ENCODE assay signal across 15 cellular contexts in the genomic region with DNA sequence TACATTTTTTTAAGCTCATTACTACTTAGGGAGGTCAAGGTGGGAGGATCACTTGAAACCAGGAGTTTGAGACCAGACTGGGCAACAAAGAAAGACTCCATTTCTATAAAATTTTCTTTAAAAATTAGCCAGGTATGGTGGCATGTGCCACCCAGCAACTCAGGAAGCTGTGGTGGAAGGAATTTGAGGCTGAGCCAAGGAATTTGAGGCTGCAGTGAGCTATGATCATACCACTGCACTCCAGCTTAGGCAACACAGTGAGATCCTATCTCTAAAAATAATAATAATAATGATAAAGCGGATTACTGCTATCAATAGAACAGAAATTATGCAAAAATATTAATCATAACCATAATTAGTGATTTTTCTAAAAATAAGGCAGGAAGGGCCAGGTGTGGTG.
DNase-seq lines count a peak whose midpoint lies in the region; ATAC-seq and TF ChIP-seq lines count a peak whose summit lies in the region.
"Had no signal": no experiment of that assay in that cellular context is flagged by ENCODE, and none has a peak within 500 bp of the region (broad histone marks: within the 10 kb centered on the region; RNA-seq: fewer than 3 reads in every experiment).

No MANE protein-coding gene starts in this region.

- peak; percentile 48 for DNase-seq in AG10803 (ENCODE audit: low read depth)
- no peak for DNase-seq in IMR-90
- no peak for DNase-seq in RWPE2 (ENCODE audit: low spot score)
- DNase-seq in iris pigment epithelial cell (ENCODE audit: low read depth), result peak; percentile 12
- no peak for DNase-seq in ureter (ENCODE audit: low spot score)
- DNase-seq in upper lobe of left lung, result no peak
- no peak for DNase-seq in nucleus accumbens (lab: John Stamatoyannopoulos, UW)
- DNase-seq: COR-L47; NCI-H187 treated with DMSO at 0.1 percent for 48 hours; NCI-H446 treated with DMSO at 0.1 percent for 48 hours; NK-92 treated with Interleukin-12 subunit alpha and Interleukin-12 subunit beta, amount 100 ng/mL, for 24 hours had no signal

- POLR2A ChIA-PET in IMR-90 (lab: Charles Lee; ENCODE audit: unreplicated experiment), result no interaction called here

- H3K9ac ChIP-seq in IMR-90 (ENCODE audit: low read depth, low read length), result no peak overlapping the region

- H3K36me3 ChIP-seq in IMR-90 (ENCODE audit: control insufficient read depth, insufficient read depth, low read length) (no peaks in the 10 kb centered on the region), RWPE2 (ENCODE audit: low read depth) (no peaks in the 10 kb centered on the region), upper lobe of left lung (no peaks in the 10 kb centered on the region)

- H2AK9ac ChIP-seq in IMR-90 (replicated peaks; ENCODE audit: low read depth, low read length, poor library complexity), result no peak overlapping the region

- H2BK5ac ChIP-seq in IMR-90 (ENCODE audit: low read depth, low read length, poor library complexity, severe bottlenecking), result no peak overlapping the region

- no peak for TF ChIP-seq POLR2A in IMR-90 (IDR thresholded peaks at IDR 0.05; ENCODE audit: low read depth, low read length)
- TF ChIP-seq POLR2A in upper lobe of left lung (IDR thresholded peaks at IDR 0.05), result no peak

- no peak overlapping the region for H2AFZ ChIP-seq in IMR-90 (replicated peaks; ENCODE audit: low read length, poor library complexity)
- H2AFZ ChIP-seq: GM23338 had no signal

- CTCF ChIA-PET in IMR-90 (lab: Yijun Ruan, JAX), result no interaction called here

- no peak for TF ChIP-seq RAD21 in IMR-90 (IDR thresholded peaks at IDR 0.05; ENCODE audit: low read length)

- no TSS peak for BruUV-seq in IMR-90 (replicated peaks; lab: Mats Ljungman, UMichigan)

- no peak overlapping the region; the same call in 1 of the 2 replicates for H3K4ac ChIP-seq in IMR-90 (ENCODE audit: low read depth, low read length)

- in situ Hi-C loops in IMR-90 (cut with MboI; ENCODE audit: low sequenced_read_pairs), result no loop called here

- H3K27ac ChIP-seq in IMR-90 (ENCODE audit: insufficient read depth, low read length) (no peak overlapping the region), RWPE2 (ENCODE audit: poor library complexity, severe bottlenecking) (no peak overlapping the region), upper lobe of left lung (no peak overlapping the region)
- H3K27ac ChIP-seq: A549, C4-2B had no signal

- H2BK15ac ChIP-seq in IMR-90 (ENCODE audit: low read depth, low read length), result no peak overlapping the region

- no peaks in the 10 kb centered on the region for H3K79me1 ChIP-seq in IMR-90 (ENCODE audit: low read depth in 1 of 2, low read length in 2 of 2)

- H4K5ac ChIP-seq in IMR-90 (ENCODE audit: low read depth, low read length), result no peak overlapping the region

- ATAC-seq in IMR-90 (ENCODE audit: low read depth) (no peak), RWPE2 (ENCODE audit: low read depth) (peak; percentile 66; the same call in 2 of the 3 replicates), HG02642 (IDR thresholded peaks at IDR 0.05; ENCODE audit: poor library complexity, unreplicated experiment) (no peak), upper lobe of left lung (ENCODE audit: low FRiP score in 2 of 2) (no peak)
- ATAC-seq: A549, GM23338 had no signal

- H2AK5ac ChIP-seq in IMR-90 (ENCODE audit: low read depth, low read length), result peak overlapping the region; percentile 61; the same call in 1 of the 2 replicates

- TF ChIP-seq CTCF in AG10803 (conservative IDR thresholded peaks at IDR 0.05; ENCODE audit: low read length) (no peak), IMR-90 (conservative IDR thresholded peaks at IDR 0.05; ENCODE audit: low read depth, low read length) (no peak), RWPE2 (IDR thresholded peaks at IDR 0.05; ENCODE audit: poor library complexity, severe bottlenecking) (no peak), upper lobe of left lung (IDR thresholded peaks at IDR 0.05) (no peak)

- H3K27me3 ChIP-seq in IMR-90 (ENCODE audit: control insufficient read depth, insufficient read depth, low read length) (peaks cover 6% of the 10 kb centered on the region), RWPE2 (ENCODE audit: insufficient read depth, poor library complexity, severe bottlenecking) (no peaks in the 10 kb centered on the region), upper lobe of left lung (no peaks in the 10 kb centered on the region)

- H3K9me3 ChIP-seq in IMR-90 (ENCODE audit: control insufficient read depth, insufficient read depth, low read length), result no peaks in the 10 kb centered on the region
- no peaks in the 10 kb centered on the region for H3K9me3 ChIP-seq in RWPE2 (ENCODE audit: severe bottlenecking)
- no peaks in the 10 kb centered on the region for H3K9me3 ChIP-seq in upper lobe of left lung
- H3K9me3 ChIP-seq: A549 had no signal

- H2BK120ac ChIP-seq in IMR-90 (ENCODE audit: low read depth, low read length), result 0 out of 2 replicates have a peak overlapping the region, but pooled peaks have one; percentile 64

- no peak overlapping the region for H3K56ac ChIP-seq in IMR-90 (ENCODE audit: extremely low read depth, insufficient read depth, low read length)

- H4K20me1 ChIP-seq in IMR-90 (ENCODE audit: insufficient read depth, low read length), result no peaks in the 10 kb centered on the region

- no peak overlapping the region for H3K14ac ChIP-seq in IMR-90 (replicated peaks; ENCODE audit: low read depth, low read length)

- dilution Hi-C loops in IMR-90 (cut with HindIII; ENCODE audit: low sequenced_read_pairs, unreplicated experiment), result no loop called here

- intact Hi-C loops in IMR-90 (cut with micrococcal nuclease), result no loop called here

- H3K23ac ChIP-seq in IMR-90 (ENCODE audit: low read depth, low read length), result no peak overlapping the region

- H3K18ac ChIP-seq in IMR-90 (ENCODE audit: low read depth, low read length), result no peak overlapping the region

- H3K4me3 ChIP-seq in AG10803 (ENCODE audit: low read length), result no peak overlapping the region
- no peak overlapping the region for H3K4me3 ChIP-seq in IMR-90 (ENCODE audit: insufficient read depth, low read depth, low read length)
- no peak overlapping the region for H3K4me3 ChIP-seq in RWPE2 (ENCODE audit: severe bottlenecking)
- no peak overlapping the region for H3K4me3 ChIP-seq in upper lobe of left lung
- H3K4me3 ChIP-seq: A549, GM23338 had no signal

- H3K4me2 ChIP-seq in IMR-90 (ENCODE audit: low read depth, low read length), result no peak overlapping the region
- H3K4me2 ChIP-seq: A549, GM23338 had no signal

- H4K8ac ChIP-seq in IMR-90 (ENCODE audit: low read depth in 2 of 2, low read length in 2 of 2), result no peak overlapping the region

- no peak overlapping the region for H2BK20ac ChIP-seq in IMR-90 (ENCODE audit: low read depth, low read length)

- no CpG with 5 or more reads among the region's 1 CpG for WGBS in IMR-90 (ENCODE audit: extremely low coverage in 2 of 2, insufficient read length in 1 of 2), 2 experiments
- 90 to 94% methylated on average over 1 of the region's 1 CpG for WGBS in upper lobe of left lung, 2 donors

- H3K9me1 ChIP-seq in IMR-90 (ENCODE audit: insufficient read depth, low read length), result peaks cover 8% of the 10 kb centered on the region

- H4K91ac ChIP-seq in IMR-90 (ENCODE audit: insufficient read depth, low read depth, low read length), result no peak overlapping the region

- TF ChIP-seq EP300 in upper lobe of left lung (IDR thresholded peaks at IDR 0.05), result no peak

- H3K4me1 ChIP-seq in IMR-90 (ENCODE audit: control insufficient read depth, insufficient read depth, low read length) (peaks cover 8% of the 10 kb centered on the region), RWPE2 (ENCODE audit: insufficient read depth, poor library complexity, severe bottlenecking) (no peaks in the 10 kb centered on the region), upper lobe of left lung (no peaks in the 10 kb centered on the region)
- H3K4me1 ChIP-seq: A549 had no signal

TF ChIP-seq in IMR-90, 13 proteins besides CTCF, POLR2A, EP300 and RAD21:
- no peak for TF ChIP-seq FOS (IDR thresholded peaks at IDR 0.05; ENCODE audit: low read depth, low read length)
- no peak for TF ChIP-seq MAFK (IDR thresholded peaks at IDR 0.05; ENCODE audit: low read depth, low read length)
- no peak for TF ChIP-seq MAZ (IDR thresholded peaks at IDR 0.05; ENCODE audit: borderline replicate concordance, low read depth, low read length)
- TF ChIP-seq NFE2L2 (IDR thresholded peaks at IDR 0.05; ENCODE audit: low read depth, low read length), result no peak
- TF ChIP-seq CEBPB (IDR thresholded peaks at IDR 0.05; ENCODE audit: low read depth, low read length), result no peak
- TF ChIP-seq CHD1 (IDR thresholded peaks at IDR 0.05; ENCODE audit: low read depth, low read length), result no peak
- TF ChIP-seq, protein P1, sequence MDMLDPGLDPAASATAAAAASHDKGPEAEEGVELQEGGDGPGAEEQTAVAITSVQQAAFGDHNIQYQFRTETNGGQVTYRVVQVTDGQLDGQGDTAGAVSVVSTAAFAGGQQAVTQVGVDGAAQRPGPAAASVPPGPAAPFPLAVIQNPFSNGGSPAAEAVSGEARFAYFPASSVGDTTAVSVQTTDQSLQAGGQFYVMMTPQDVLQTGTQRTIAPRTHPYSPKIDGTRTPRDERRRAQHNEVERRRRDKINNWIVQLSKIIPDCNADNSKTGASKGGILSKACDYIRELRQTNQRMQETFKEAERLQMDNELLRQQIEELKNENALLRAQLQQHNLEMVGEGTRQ (IDR thresholded peaks at IDR 0.05; ENCODE audit: low read depth, low read length), result no peak
- TF ChIP-seq RFX5 (IDR thresholded peaks at IDR 0.05; ENCODE audit: low read depth, low read length), result no peak

Comparison
In these comparisons a context has a peak if more than half of its experiments do, and no peak if none do; other contexts are left out.
1. DNase-seq: peak in AG10803 (single experiment) and iris pigment epithelial cell (single experiment); none in IMR-90 (single experiment), RWPE2 (single experiment), ureter (single experiment), upper lobe of left lung (0 of 2) and nucleus accumbens (0 of 56).